ENCODE assay signal across 1 cellular context in the genomic region with DNA sequence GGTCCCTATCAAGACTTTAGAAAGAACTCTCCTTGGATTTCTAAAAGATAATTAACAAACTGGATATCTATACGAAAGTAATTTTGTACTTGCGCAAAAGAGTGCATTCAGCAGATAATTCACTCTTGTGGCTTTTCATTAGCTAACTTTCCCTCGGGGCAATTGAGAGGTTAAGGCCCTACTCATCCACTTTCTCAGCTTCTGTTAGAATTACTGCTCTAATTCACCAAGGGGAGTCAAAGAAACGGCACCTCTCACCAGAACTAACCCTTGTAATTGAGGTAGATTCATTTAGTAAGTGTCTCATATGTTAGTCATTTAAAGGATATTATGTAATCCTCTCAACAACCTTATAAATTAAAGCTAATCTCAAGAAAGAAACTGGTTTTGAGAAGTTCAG.
TF ChIP-seq lines count a peak whose summit lies in the region.

No MANE protein-coding gene starts in this region.

TF ChIP-seq in H1, 55 proteins besides CTCF, POLR2A, EP300 and RAD21:
- no peak for TF ChIP-seq TAF1 (IDR thresholded peaks at IDR 0.05; ENCODE audit: low read depth, low read length)
- no peak for TF ChIP-seq MAFK (IDR thresholded peaks at IDR 0.05; ENCODE audit: low read depth, low read length)
- TF ChIP-seq POU5F1 (IDR thresholded peaks at IDR 0.05; ENCODE audit: low read depth, low read length) = no peak
- TF ChIP-seq YY1 (IDR thresholded peaks at IDR 0.05; ENCODE audit: low read depth, low read length) = no peak
- TF ChIP-seq ZNF274 (IDR thresholded peaks at IDR 0.05; ENCODE audit: borderline replicate concordance, extremely low read depth, low read length) = no peak
- no peak for TF ChIP-seq TEAD4 (IDR thresholded peaks at IDR 0.05; ENCODE audit: low read depth, low read length)
- no peak for TF ChIP-seq SIX5 (IDR thresholded peaks at IDR 0.05; ENCODE audit: low read depth, low read length)
- TF ChIP-seq NRF1 (IDR thresholded peaks at IDR 0.05; ENCODE audit: low read depth, low read length) = no peak
- TF ChIP-seq GTF2F1 (IDR thresholded peaks at IDR 0.05; ENCODE audit: borderline replicate concordance, low read depth, low read length) = no peak
- no peak for TF ChIP-seq SP1 (IDR thresholded peaks at IDR 0.05; ENCODE audit: low read depth, low read length)
- no peak for TF ChIP-seq POLR2AphosphoS5 (IDR thresholded peaks at IDR 0.05; ENCODE audit: low read depth, low read length)
- no peak for TF ChIP-seq RFX5 (IDR thresholded peaks at IDR 0.05; ENCODE audit: borderline replicate concordance, low read depth, low read length)
- TF ChIP-seq SUZ12 (IDR thresholded peaks at IDR 0.05; ENCODE audit: low read length) = no peak
- TF ChIP-seq FOSL1 (IDR thresholded peaks at IDR 0.05; ENCODE audit: insufficient read depth, low read depth, low read length) = no peak
- TF ChIP-seq TBP (IDR thresholded peaks at IDR 0.05; ENCODE audit: low read depth, low read length) = no peak
- TF ChIP-seq EGR1 (IDR thresholded peaks at IDR 0.05; ENCODE audit: borderline replicate concordance, low read depth, low read length) = no peak
- no peak for TF ChIP-seq SRF (IDR thresholded peaks at IDR 0.05; ENCODE audit: low read depth, low read length)
